Comparison of ENCODE assay signal across 16 cellular contexts in the genomic region with DNA sequence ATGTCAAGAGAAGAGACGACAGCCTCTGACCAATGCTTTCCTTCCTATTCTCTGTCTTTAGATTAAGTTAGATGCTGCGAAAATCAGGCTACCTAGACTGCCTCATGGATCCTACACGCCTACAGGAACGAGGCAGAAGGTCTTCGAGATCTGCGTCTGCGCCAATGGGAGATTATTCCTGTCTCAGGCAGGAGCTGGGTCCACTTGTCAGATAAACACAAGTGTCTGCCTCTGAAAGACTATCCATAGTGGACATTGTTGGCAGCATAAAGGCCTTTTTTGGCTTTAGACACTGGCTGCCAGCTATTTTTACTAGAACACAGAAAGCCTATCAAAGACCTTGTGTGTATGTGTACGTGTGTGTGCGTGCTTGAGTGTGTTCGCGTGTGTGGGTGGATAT.
"Had no signal": no experiment of that assay in that cellular context is flagged by ENCODE, and none has a peak within 500 bp of the region (broad histone marks: within the 10 kb centered on the region; RNA-seq: fewer than 3 reads in every experiment).

No MANE protein-coding gene starts in this region.

- H3K27ac ChIP-seq: parathyroid adenoma, psoas muscle, suprapubic skin, thyroid gland had no signal

- H3K4me3 ChIP-seq: dorsolateral prefrontal cortex, psoas muscle, smooth muscle cell, suprapubic skin, thyroid gland had no signal

- ATAC-seq: esophagus mucosa; naive thymus-derived CD4-positive, alpha-beta T cell; psoas muscle had no signal

- H3K4me1 Mint-ChIP-seq: immature natural killer cell, nephron progenitor cell had no signal

- H3K27me3 Mint-ChIP-seq: type B pancreatic cell had no signal

- DNase-seq: cortex of kidney; dorsolateral prefrontal cortex; effector CD8-positive, alpha-beta T cell; immature natural killer cell; naive thymus-derived CD4-positive, alpha-beta T cell; nephron progenitor cell; psoas muscle; retina; stimulated activated CD4-positive, alpha-beta T cell treated with anti-CD3 and anti-CD28 coated beads, Interleukin-2, amount 100 ng/mL, for 48 hours; stimulated activated naive CD4-positive, alpha-beta T cell treated with Interleukin-2 at 50 U/mL for 16 hours; thyroid gland had no signal

- H3K9me3 ChIP-seq: psoas muscle, thyroid gland had no signal

- H3K36me3 Mint-ChIP-seq: type B pancreatic cell had no signal

- H3K9me3 Mint-ChIP-seq: immature natural killer cell, nephron progenitor cell, type B pancreatic cell had no signal

- H3K27ac Mint-ChIP-seq: immature natural killer cell; naive thymus-derived CD4-positive, alpha-beta T cell; nephron progenitor cell; type B pancreatic cell had no signal

- H3K27me3 ChIP-seq: dorsolateral prefrontal cortex, suprapubic skin, thyroid gland had no signal

- H3K36me3 ChIP-seq: suprapubic skin, thyroid gland had no signal

- H3K4me3 Mint-ChIP-seq: immature natural killer cell; naive thymus-derived CD4-positive, alpha-beta T cell; nephron progenitor cell; type B pancreatic cell had no signal

- H3K4me1 ChIP-seq: parathyroid adenoma, psoas muscle, suprapubic skin had no signal
